In genomic region chr6:32010856-32011530, GRCh38 we compare ENCODE assay signal across 5 cellular contexts. TPM values are rescaled to one million over a fixed set of nuclear protein-coding genes. Genes with fewer than 3 reads are reported as not detected.
"Had no signal": no experiment of that assay in that cellular context is flagged by ENCODE, and none has a peak within 500 bp of the region (broad histone marks: within the 10 kb centered on the region; RNA-seq: fewer than 3 reads in every experiment).

No MANE protein-coding gene starts in this region.

RNA-seq across cellular contexts. Expression of gene C4B, which starts 3.6 kb away (rescaled TPM):
- polyA plus RNA-seq: IgD-negative memory B cell had no signal

RNA-seq across cellular contexts. Expression of gene CYP21A2, which starts 27.2 kb away (rescaled TPM):
- total RNA-seq: LHCN-M2, M059J, PC-3, SJSA1 had no signal
- polyA plus RNA-seq: IgD-negative memory B cell had no signal
